In genomic region chr1:201154389-201155165, GRCh38 we compare ENCODE assay signal across 8 cellular contexts. TPM values are rescaled to one million over a fixed set of nuclear protein-coding genes. Genes with fewer than 3 reads are reported as not detected.
A peak's percentile ranks its signal among the peaks of the same experiment; 100 is the strongest.
DNase-seq lines count a peak whose midpoint lies in the region; ATAC-seq and TF ChIP-seq lines count a peak whose summit lies in the region.

Gene TMEM9 (minus strand): TSS chr1:201154474. CDS start chr1:201153923, 551 bp downstream.

- peak within 1 kb of the TSS; percentile 88 to 91 for H4K8ac ChIP-seq in IMR-90 (ENCODE audit: low read depth in 2 of 2, low read length in 2 of 2)

- no peaks in the 10 kb centered on the region for H3K27me3 ChIP-seq in Caco-2 (replicated peaks; ENCODE audit: control insufficient read depth, insufficient read depth, low read length)
- peaks cover 23% of the 10 kb centered on the region for H3K27me3 ChIP-seq in IMR-90 (ENCODE audit: control insufficient read depth, insufficient read depth, low read length)

- peaks cover 9% of the 10 kb centered on the region; the same call in 1 of the 2 replicates for H3K9me1 ChIP-seq in IMR-90 (ENCODE audit: insufficient read depth, low read length)

- peaks cover 15 to 26% of the 10 kb centered on the region in 2 experiments; a peak in 3 of 4 replicates for H3K79me1 ChIP-seq in IMR-90 (ENCODE audit: low read depth in 1 of 2, low read length in 2 of 2)

- no peaks in the 10 kb centered on the region for H3K79me2 ChIP-seq in OCI-LY7 (ENCODE audit: insufficient read depth, low read depth, low read length)

- intact Hi-C loops in Caco-2 (cut with micrococcal nuclease; ENCODE audit: unreplicated experiment): loop anchor here (1.0 kb wide), 1 partner anchor 16 kb away; no protein-coding TSS in a partner anchor
- intact Hi-C loops in IMR-90 (cut with micrococcal nuclease): loop anchor here (1.0 kb wide), 1 partner anchor 17 kb away; no protein-coding TSS in a partner anchor
- intact Hi-C loops in OCI-LY7 (cut with micrococcal nuclease; ENCODE audit: unreplicated experiment): no loop called here

- H2BK15ac ChIP-seq in IMR-90 (ENCODE audit: low read depth, low read length): no peak within 1 kb of the TSS

- H3K36me3 Mint-ChIP-seq in Caco-2 (ENCODE audit: insufficient read depth, unreplicated experiment) (peaks cover 28% of the 10 kb centered on the region), endothelial cell (ENCODE audit: low read depth, unreplicated experiment) (peaks cover 14% of the 10 kb centered on the region), mesothelial cell of epicardium (peaks cover 9% of the 10 kb centered on the region)

- H3K4me1 Mint-ChIP-seq in Caco-2 (ENCODE audit: low read depth, unreplicated experiment): no peaks in the 10 kb centered on the region
- peaks cover 5% of the 10 kb centered on the region for H3K4me1 Mint-ChIP-seq in endothelial cell (ENCODE audit: unreplicated experiment)
- peaks cover 21% of the 10 kb centered on the region for H3K4me1 Mint-ChIP-seq in mesothelial cell of epicardium

- peak within 1 kb of the TSS; percentile 75 for H3K4ac ChIP-seq in IMR-90 (ENCODE audit: low read depth, low read length)

- H3K36me3 ChIP-seq in Caco-2 (ENCODE audit: control insufficient read depth, insufficient read depth, low read length) (peaks cover 2% of the 10 kb centered on the region), IMR-90 (ENCODE audit: control insufficient read depth, insufficient read depth, low read length) (peaks cover 15% of the 10 kb centered on the region), OCI-LY7 (ENCODE audit: insufficient read depth, low read length) (peaks cover 3% of the 10 kb centered on the region; the same call in 1 of the 2 replicates)

- peak; percentile 99 for ATAC-seq in GM21529 (IDR thresholded peaks at IDR 0.05; ENCODE audit: unreplicated experiment)
- peak; percentile 98 for ATAC-seq in IMR-90 (ENCODE audit: low read depth)

- H4K5ac ChIP-seq in IMR-90 (ENCODE audit: low read depth, low read length): peak within 1 kb of the TSS; percentile 89

- H3K23ac ChIP-seq in IMR-90 (ENCODE audit: low read depth, low read length): peak within 1 kb of the TSS; percentile 35

- DNase-seq in Caco-2: peak; percentile 96 to 97
- DNase-seq in IMR-90: peak; percentile 91
- DNase-seq in OCI-LY7 (ENCODE audit: low spot score): peak; percentile 96
- DNase-seq in activated CD8-positive, alpha-beta memory T cell treated with anti-CD3 and anti-CD28 coated beads, Interleukin-2, amount 50 U/mL, for 48 hours: peak; percentile 100
- DNase-seq in endothelial cell (ENCODE audit: low spot score): peak; percentile 99
- DNase-seq in mesothelial cell of epicardium (ENCODE audit: low spot score in 2 of 2, unreplicated experiment in 2 of 2): peak; percentile 95 to 99
- DNase-seq in stimulated activated CD8-positive, alpha-beta memory T cell treated with anti-CD3 and anti-CD28 coated beads, Interleukin-15, amount 100 ng/mL, for 4 hours (ENCODE audit: low read depth in 2 of 2): peak; percentile 93 to 97

- H2AK5ac ChIP-seq in IMR-90 (ENCODE audit: low read depth, low read length): peak within 1 kb of the TSS; percentile 78

- H2AFZ ChIP-seq in IMR-90 (replicated peaks; ENCODE audit: low read length, poor library complexity) (peak within 1 kb of the TSS; percentile 95), OCI-LY7 (ENCODE audit: low read length) (peak within 1 kb of the TSS; percentile 94)

- peak within 1 kb of the TSS; percentile 86 for H3K27ac Mint-ChIP-seq in Caco-2 (ENCODE audit: unreplicated experiment)
- peak within 1 kb of the TSS; percentile 96 for H3K27ac Mint-ChIP-seq in endothelial cell (ENCODE audit: unreplicated experiment)
- peak within 1 kb of the TSS; percentile 96 for H3K27ac Mint-ChIP-seq in mesothelial cell of epicardium

- H3K4me2 ChIP-seq in IMR-90 (ENCODE audit: low read depth, low read length) (peak within 1 kb of the TSS; percentile 97), OCI-LY7 (ENCODE audit: low read length) (peak within 1 kb of the TSS; percentile 81)

- peak within 1 kb of the TSS; percentile 73 for H3K9ac ChIP-seq in IMR-90 (ENCODE audit: low read depth, low read length)

- H4K20me1 ChIP-seq in IMR-90 (ENCODE audit: insufficient read depth, low read length): no peaks in the 10 kb centered on the region
- H4K20me1 ChIP-seq in OCI-LY7 (ENCODE audit: insufficient read depth, low read length): no peaks in the 10 kb centered on the region

- H3K4me3 Mint-ChIP-seq in Caco-2 (ENCODE audit: unreplicated experiment) (peak within 1 kb of the TSS; percentile 84), endothelial cell (ENCODE audit: unreplicated experiment) (peak within 1 kb of the TSS; percentile 93), mesothelial cell of epicardium (peak within 1 kb of the TSS; percentile 93)

- H3K4me1 ChIP-seq in Caco-2 (peaks cover 12% of the 10 kb centered on the region), IMR-90 (ENCODE audit: control insufficient read depth, insufficient read depth, low read length) (no peaks in the 10 kb centered on the region), OCI-LY7 (ENCODE audit: insufficient read depth, low read length, poor library complexity, severe bottlenecking) (peaks cover 14% of the 10 kb centered on the region)

- dilution Hi-C loops in IMR-90 (cut with HindIII; ENCODE audit: low sequenced_read_pairs, unreplicated experiment): no loop called here

- no peaks in the 10 kb centered on the region for H3K27me3 Mint-ChIP-seq in Caco-2 (ENCODE audit: insufficient read depth, unreplicated experiment)
- peaks cover 8% of the 10 kb centered on the region for H3K27me3 Mint-ChIP-seq in endothelial cell (ENCODE audit: unreplicated experiment)
- no peaks in the 10 kb centered on the region for H3K27me3 Mint-ChIP-seq in mesothelial cell of epicardium (ENCODE audit: low read depth)

- TF ChIP-seq CTCF in Caco-2 (IDR thresholded peaks at IDR 0.05; ENCODE audit: insufficient read depth in 1 of 2, low read depth in 1 of 2, low read length in 1 of 2, severe bottlenecking in 1 of 2, unreplicated experiment in 1 of 2) (no peak), IMR-90 (conservative IDR thresholded peaks at IDR 0.05; ENCODE audit: low read depth, low read length) (no peak), OCI-LY7 (conservative IDR thresholded peaks at IDR 0.05; ENCODE audit: low read length) (no peak), endothelial cell (IDR thresholded peaks at IDR 0.05; ENCODE audit: unreplicated experiment) (no peak), mesothelial cell of epicardium (IDR thresholded peaks at IDR 0.05; ENCODE audit: unreplicated experiment) (no peak)

- peak within 1 kb of the TSS; percentile 33 for H2BK120ac ChIP-seq in IMR-90 (ENCODE audit: low read depth, low read length)

- BruUV-seq in Caco-2 (replicated peaks; lab: Mats Ljungman, UMichigan): no TSS peak
- no TSS peak for BruUV-seq in IMR-90 (replicated peaks; lab: Mats Ljungman, UMichigan)
- BruUV-seq in OCI-LY7 (replicated peaks; lab: Mats Ljungman, UMichigan): no TSS peak

- no peak; the same call in 1 of the 2 replicates for TF ChIP-seq POLR2A in IMR-90 (IDR thresholded peaks at IDR 0.05; ENCODE audit: low read depth, low read length)

- H3K27ac ChIP-seq in IMR-90 (ENCODE audit: insufficient read depth, low read length) (peak within 1 kb of the TSS; percentile 72), OCI-LY7 (ENCODE audit: low read depth, low read length, poor library complexity, severe bottlenecking) (no peak within 1 kb of the TSS)

- H2AK9ac ChIP-seq in IMR-90 (replicated peaks; ENCODE audit: low read depth, low read length, poor library complexity): peak within 1 kb of the TSS; percentile 48

- H3K4me3 ChIP-seq in Caco-2 (ENCODE audit: low read depth, low read length) (peak within 1 kb of the TSS; percentile 86), IMR-90 (ENCODE audit: insufficient read depth, low read depth, low read length) (peak within 1 kb of the TSS; percentile 69), OCI-LY7 (ENCODE audit: low read depth, low read length, poor library complexity, severe bottlenecking) (peak within 1 kb of the TSS; percentile 82)

- CTCF ChIA-PET in Caco-2 (lab: Charles Lee): interaction anchor here (0.6 to 1.6 kb wide), 6 partner anchors 15 to 532 kb away, joined by 3 to 10 read pairs (median 4); no protein-coding TSS in a partner anchor
- CTCF ChIA-PET in IMR-90 (lab: Yijun Ruan, JAX): interaction anchor here (1.0 to 1.6 kb wide), 2 partner anchors 13 to 69 kb away, joined by 4 read pairs; no protein-coding TSS in a partner anchor
- CTCF ChIA-PET in OCI-LY7 (lab: Charles Lee; ENCODE audit: unreplicated experiment): interaction anchor here (1.4 kb wide), 1 partner anchor 18 kb away, joined by 4 read pairs; no protein-coding TSS in a partner anchor

- peak within 1 kb of the TSS; percentile 50; the same call in 1 of the 2 replicates for H2BK20ac ChIP-seq in IMR-90 (ENCODE audit: low read depth, low read length)

- peak within 1 kb of the TSS; percentile 67 for H3K18ac ChIP-seq in IMR-90 (ENCODE audit: low read depth, low read length)

- no peak for TF ChIP-seq RAD21 in IMR-90 (IDR thresholded peaks at IDR 0.05; ENCODE audit: low read length)

- peak within 1 kb of the TSS; percentile 67 for H4K91ac ChIP-seq in IMR-90 (ENCODE audit: insufficient read depth, low read depth, low read length)

- no peaks in the 10 kb centered on the region for H3K9me3 Mint-ChIP-seq in Caco-2 (ENCODE audit: unreplicated experiment)
- no peaks in the 10 kb centered on the region for H3K9me3 Mint-ChIP-seq in endothelial cell (ENCODE audit: unreplicated experiment)
- H3K9me3 Mint-ChIP-seq in mesothelial cell of epicardium: no peaks in the 10 kb centered on the region

- H3K9me2 ChIP-seq in OCI-LY7 (ENCODE audit: insufficient read depth, low read length): no peaks in the 10 kb centered on the region

- H3K14ac ChIP-seq in IMR-90 (replicated peaks; ENCODE audit: low read depth, low read length): peak within 1 kb of the TSS; percentile 92

- H3K9me3 ChIP-seq in Caco-2: no peaks in the 10 kb centered on the region
- no peaks in the 10 kb centered on the region for H3K9me3 ChIP-seq in IMR-90 (ENCODE audit: control insufficient read depth, insufficient read depth, low read length)
- H3K9me3 ChIP-seq in OCI-LY7 (ENCODE audit: low read length): peaks cover 5% of the 10 kb centered on the region; the same call in 1 of the 2 replicates

- WGBS in IMR-90 (ENCODE audit: extremely low coverage in 2 of 2, insufficient read length in 1 of 2), 2 experiments: 0% methylated on average over 4 of the region's 31 CpGs; no CpG with 5 or more reads in 1 of the 2 experiments

- POLR2A ChIA-PET in Caco-2 (lab: Charles Lee): interaction anchor here (1.3 kb wide), 1 partner anchor 17 kb away, joined by 5 read pairs; no protein-coding TSS in a partner anchor
- POLR2A ChIA-PET in IMR-90 (lab: Charles Lee; ENCODE audit: unreplicated experiment): no interaction called here
- POLR2A ChIA-PET in OCI-LY7 (lab: Charles Lee): interaction anchor here (0.6 to 0.9 kb wide), 3 partner anchors 35 to 1606 kb away, joined by 3 to 5 read pairs (median 4); no protein-coding TSS in a partner anchor

- in situ Hi-C loops in IMR-90 (cut with MboI; ENCODE audit: low sequenced_read_pairs): no loop called here

- H2BK5ac ChIP-seq in IMR-90 (ENCODE audit: low read depth, low read length, poor library complexity, severe bottlenecking): peak within 1 kb of the TSS; percentile 38

- H3K56ac ChIP-seq in IMR-90 (ENCODE audit: extremely low read depth, insufficient read depth, low read length): 0 out of 2 replicates have a peak within 1 kb of the TSS, but pooled peaks have one; percentile 34

RNA-seq across cellular contexts. Expression of gene TMEM9, which starts in this region (rescaled TPM):
- total RNA-seq in Caco-2 (2022): 111 and 125 TPM in 2 replicates
- total RNA-seq in IMR-90 (2012; rRNA removed): 62.8 and 76.7 TPM in 2 replicates
- 97.0 and 107 TPM in 2 replicates for polyA plus RNA-seq in IMR-90 (2012; rRNA removed)
- 60.6 and 115 TPM in 2 replicates for polyA plus RNA-seq in IMR-90 (2012; cell fraction: cytosol; rRNA removed)
- 66.7 and 97.2 TPM in 2 replicates for polyA plus RNA-seq in IMR-90 (2012; cell fraction: nucleus; rRNA removed; ENCODE audit: low replicate concordance)
- total RNA-seq in OCI-LY7 (2014; rRNA removed; shearing (Covaris generic)): 35.3 and 35.9 TPM in 2 replicates
- total RNA-seq in OCI-LY7 (2022): 24.8 and 28.5 TPM in 2 replicates
- 78.7 TPM for total RNA-seq in endothelial cell (ENCODE audit: unreplicated experiment)
- 133 to 140 TPM (median 136 TPM) in 3 replicates for total RNA-seq in mesothelial cell of epicardium
